In the genomic region with DNA sequence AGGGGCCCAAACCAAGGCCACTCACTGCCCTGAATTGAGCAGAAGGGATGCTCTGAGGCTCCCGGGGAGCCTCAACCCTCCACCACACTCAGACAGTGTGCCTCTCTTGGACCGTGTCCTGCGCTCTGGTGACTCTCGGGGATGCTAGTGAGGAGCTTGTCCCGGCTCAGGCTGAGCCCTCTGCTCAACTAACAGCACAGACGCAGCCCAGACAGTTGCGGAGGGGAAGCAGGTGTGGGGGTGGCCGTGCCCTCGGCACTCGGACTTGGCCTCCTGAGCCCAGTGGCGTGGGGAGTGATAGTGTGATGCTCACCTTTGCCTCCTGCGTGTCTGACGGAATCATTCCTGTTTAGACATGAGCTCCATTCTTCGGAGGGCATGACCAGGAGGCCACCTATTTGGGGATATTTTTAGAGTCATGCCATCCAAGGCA, we compare ENCODE assay signal across 1 cellular context.
TF ChIP-seq lines count a peak whose summit lies in the region.

No MANE protein-coding gene starts in this region.

TF ChIP-seq in H1, 55 proteins besides CTCF, POLR2A, EP300 and RAD21:
- TF ChIP-seq BACH1 (IDR thresholded peaks at IDR 0.05; ENCODE audit: low read length) = no peak
